In genomic region chr2:231463698-231464575, GRCh38 we compare ENCODE assay signal across 8 cellular contexts. TPM values are rescaled to one million over a fixed set of nuclear protein-coding genes. Genes with fewer than 3 reads are reported as not detected.
A peak's percentile ranks its signal among the peaks of the same experiment; 100 is the strongest.
DNase-seq lines count a peak whose midpoint lies in the region; FAIRE-seq and TF ChIP-seq lines count a peak whose summit lies in the region.

Gene NCL (minus strand): TSS chr2:231464484. CDS start chr2:231464353, 131 bp downstream.

- peak within 1 kb of the TSS; percentile 99 for H3K4me2 ChIP-seq in endothelial cell of umbilical vein (ENCODE audit: insufficient read depth, low read length)

- intact Hi-C loops in endothelial cell of umbilical vein (cut with micrococcal nuclease): loop anchor here (2.0 to 5.0 kb wide), 4 partner anchors 19 to 203 kb away; no protein-coding TSS in a partner anchor

- CTCF ChIA-PET in endothelial cell of umbilical vein (lab: Charles Lee): interaction anchor here (0.8 to 5.3 kb wide), 13 partner anchors 12 to 477 kb away, joined by 3 to 53 read pairs (median 3); no protein-coding TSS in a partner anchor

- peak within 1 kb of the TSS; percentile 79 for H3K27ac ChIP-seq in endothelial cell of umbilical vein (ENCODE audit: insufficient read depth, low read depth, low read length)

- H3K9ac ChIP-seq in endothelial cell of umbilical vein (replicated peaks; ENCODE audit: extremely low read depth, insufficient read depth, low read length): peak within 1 kb of the TSS; percentile 89
- H3K9ac ChIP-seq in mucosa of stomach (ENCODE audit: low read length): peak within 1 kb of the TSS; percentile 92

- H3K9me3 ChIP-seq in endothelial cell of umbilical vein (replicated peaks; ENCODE audit: control insufficient read depth, insufficient read depth, low read length) (no peaks in the 10 kb centered on the region), mucosa of stomach (ENCODE audit: control insufficient read depth, low read length) (no peaks in the 10 kb centered on the region)

- peak within 1 kb of the TSS; percentile 93 to 99 (median 96) for H3K4me3 ChIP-seq in endothelial cell of umbilical vein (replicated peaks in 1 of 3; ENCODE audit: insufficient read depth in 1 of 3, low read depth in 1 of 3, low read length in 3 of 3)
- peak within 1 kb of the TSS; percentile 80 for H3K4me3 ChIP-seq in mucosa of stomach (ENCODE audit: low read length)

- H3K79me2 ChIP-seq in endothelial cell of umbilical vein (ENCODE audit: control insufficient read depth, insufficient read depth, low read length): peaks cover 55% of the 10 kb centered on the region

- H3K27me3 ChIP-seq in endothelial cell of umbilical vein (ENCODE audit: control insufficient read depth in 2 of 2, insufficient read depth in 2 of 2, low read length in 2 of 2) (no peaks in the 10 kb centered on the region), mucosa of stomach (ENCODE audit: control insufficient read depth, insufficient read depth, low read length) (no peaks in the 10 kb centered on the region)

- BruUV-seq in endothelial cell of umbilical vein (replicated peaks; lab: Mats Ljungman, UMichigan): no TSS peak

- peaks cover 13% of the 10 kb centered on the region for H4K20me1 ChIP-seq in endothelial cell of umbilical vein (replicated peaks; ENCODE audit: control insufficient read depth, extremely low read depth, insufficient read depth, low read length)

- peak; percentile 50 for FAIRE-seq in endothelial cell of umbilical vein (lab: Jason Lieb, UNC)

- dilution Hi-C loops in endothelial cell of umbilical vein (cut with MboI; ENCODE audit: extremely low pct_ligation_motif_present, low sequenced_read_pairs): loop anchor here (25.0 kb wide), 1 partner anchor 377 kb away; no protein-coding TSS in a partner anchor

- no peaks in the 10 kb centered on the region for H3K9me1 ChIP-seq in endothelial cell of umbilical vein (replicated peaks; ENCODE audit: control insufficient read depth, extremely low read depth, insufficient read depth, low read length)

- DNase-seq in COLO668 (lab: John Stamatoyannopoulos, UW; ENCODE audit: unreplicated experiment): peak; percentile 91
- peak; percentile 85 for DNase-seq in GM20000 (ENCODE audit: low spot score)
- DNase-seq in HT-29 (ENCODE audit: low spot score): peak; percentile 81
- peak; percentile 41 for DNase-seq in NOMO-1 treated with dmso at 0.1 percent for 144 hours (lab: John Stamatoyannopoulos, UW; ENCODE audit: unreplicated experiment)
- peak; percentile 53 for DNase-seq in activated CD8-positive, alpha-beta memory T cell treated with anti-CD3 and anti-CD28 coated beads, Interleukin-2, amount 50 U/mL, for 1 hour (ENCODE audit: extremely low read depth)
- DNase-seq in endothelial cell of umbilical vein (ENCODE audit: low read depth, low spot score): peak; percentile 99
- DNase-seq in stimulated activated CD8-positive, alpha-beta memory T cell treated with anti-CD3 and anti-CD28 coated beads, Interleukin-7, amount 100 ng/mL, for 1 hour (ENCODE audit: low read depth in 2 of 2): peak; percentile 60 to 61

- TF ChIP-seq CTCF in GM20000 (IDR thresholded peaks at IDR 0.05; ENCODE audit: extremely low read depth, missing control alignments) (no peak), endothelial cell of umbilical vein (IDR thresholded peaks at IDR 0.05; ENCODE audit: extremely low read depth in 1 of 2, insufficient read depth in 1 of 2, low read depth in 1 of 2, low read length in 2 of 2) (no peak)

- peak within 1 kb of the TSS; percentile 77 for H2AFZ ChIP-seq in endothelial cell of umbilical vein (ENCODE audit: low read depth, low read length)

- peaks cover 20% of the 10 kb centered on the region for H3K4me1 ChIP-seq in endothelial cell of umbilical vein (ENCODE audit: control insufficient read depth, extremely low read depth, insufficient read depth, low read length)
- peaks cover 17% of the 10 kb centered on the region for H3K4me1 ChIP-seq in mucosa of stomach (ENCODE audit: control insufficient read depth, insufficient read depth, low read length)

- TF ChIP-seq POLR2A in endothelial cell of umbilical vein (IDR thresholded peaks at IDR 0.05; ENCODE audit: low read depth, low read length): peak; percentile 99

- POLR2A ChIA-PET in endothelial cell of umbilical vein (lab: Charles Lee): interaction anchor here (0.5 to 2.9 kb wide), 13 partner anchors 11 to 361 kb away, joined by 3 to 50 read pairs (median 6); partner anchors contain the start of gene ARMC9

- H3K36me3 ChIP-seq in endothelial cell of umbilical vein (ENCODE audit: control insufficient read depth in 2 of 2, extremely low read depth in 1 of 2, insufficient read depth in 2 of 2, low read length in 2 of 2): peaks cover 27 to 32% of the 10 kb centered on the region in 2 experiments
- peaks cover 16% of the 10 kb centered on the region for H3K36me3 ChIP-seq in mucosa of stomach (ENCODE audit: control insufficient read depth, insufficient read depth, low read length)

TF ChIP-seq in endothelial cell of umbilical vein, 7 proteins besides CTCF, POLR2A, EP300 and RAD21:
- no peak for TF ChIP-seq JUN (IDR thresholded peaks at IDR 0.05; ENCODE audit: borderline replicate concordance, insufficient read depth, insufficient read length, low read depth)
- no peak for TF ChIP-seq FOS (IDR thresholded peaks at IDR 0.05; ENCODE audit: borderline replicate concordance, insufficient read depth, low read length)
- peak; percentile 98 for TF ChIP-seq POLR2AphosphoS5 (IDR thresholded peaks at IDR 0.05; ENCODE audit: insufficient read depth, low read depth, low read length)
- peak; percentile 94 for TF ChIP-seq MAX (IDR thresholded peaks at IDR 0.05; ENCODE audit: insufficient read depth, insufficient read length)
- peak; percentile 78 for TF ChIP-seq MYC (IDR thresholded peaks at IDR 0.05; ENCODE audit: low read depth, low read length)
- no peak for TF ChIP-seq EZH2 (IDR thresholded peaks at IDR 0.05; ENCODE audit: borderline replicate concordance, low read depth, low read length, severe bottlenecking)
- no peak for TF ChIP-seq GATA2 (IDR thresholded peaks at IDR 0.05; ENCODE audit: insufficient read depth, insufficient read length, low read depth, low read length)

RNA-seq across cellular contexts. Expression of gene NCL, which starts in this region (rescaled TPM):
- 227 and 245 TPM in 2 replicates for total RNA-seq in HT-29 (2014; rRNA removed; shearing (Covaris generic))
- 701 and 708 TPM in 2 replicates for total RNA-seq in endothelial cell of umbilical vein
- polyA plus RNA-seq in endothelial cell of umbilical vein: 14.9 and 35.3 TPM in 2 replicates
- polyA plus RNA-seq in endothelial cell of umbilical vein (2011; cell fraction: cytosol; rRNA removed): 182 and 245 TPM in 2 replicates
- 218 and 255 TPM in 2 replicates for polyA plus RNA-seq in endothelial cell of umbilical vein (2011; cell fraction: nucleus; rRNA removed)
- polyA plus RNA-seq in endothelial cell of umbilical vein (2012): 387 and 534 TPM in 2 replicates
- polyA minus RNA-seq in endothelial cell of umbilical vein: 52.9 and 85.0 TPM in 2 replicates
- 60.8 TPM for polyA minus RNA-seq in endothelial cell of umbilical vein (2011; cell fraction: cytosol; rRNA and poly(A)+ RNA removed)
- 69.6 and 83.4 TPM in 2 replicates for polyA minus RNA-seq in endothelial cell of umbilical vein (2011; cell fraction: nucleus; rRNA and poly(A)+ RNA removed)

Comparison
In these comparisons a context has a peak if more than half of its experiments do, and no peak if none do; other contexts are left out.
1. Peak in every context shown above with its lines: DNase-seq, H3K4me3 ChIP-seq and H3K27ac ChIP-seq.
2. DNase-seq: peak in every context shown above with its lines; median percentile 99 in endothelial cell of umbilical vein; 91 in COLO668; 85 in GM20000; 81 in HT-29; 60 in stimulated activated CD8-positive, alpha-beta memory T cell treated with anti-CD3 and anti-CD28 coated beads, Interleukin-7, amount 100 ng/mL, for 1 hour; 53 in activated CD8-positive, alpha-beta memory T cell treated with anti-CD3 and anti-CD28 coated beads, Interleukin-2, amount 50 U/mL, for 1 hour; 41 in NOMO-1 treated with dmso at 0.1 percent for 144 hours.